33 cellular contexts compared by ENCODE assay signal in genomic region chr16:17215306-17215705, GRCh38.
"Had no signal": no experiment of that assay in that cellular context is flagged by ENCODE, and none has a peak within 500 bp of the region (broad histone marks: within the 10 kb centered on the region; RNA-seq: fewer than 3 reads in every experiment).

No MANE protein-coding gene starts in this region.

- H3K9me3 ChIP-seq: adrenal gland, breast epithelium had no signal

- ATAC-seq: activated CD8-positive, alpha-beta T cell treated with anti-CD3 and anti-CD28 coated beads for 36 hours; activated naive CD4-positive, alpha-beta T cell treated with anti-CD3 and anti-CD28 coated beads, Interleukin-2, amount 50 U/mL, for 72 hours; activated T-cell treated with anti-CD3 and anti-CD28 coated beads, Interleukin-2, amount 50 U/mL, for 4 hours; activated T-cell treated with anti-CD3 and anti-CD28 coated beads, Interleukin-2, amount 50 U/mL, for 72 hours; activated T-helper 17 cell treated with anti-CD3 and anti-CD28 coated beads, Interleukin-2, amount 50 U/mL, for 72 hours; body of pancreas; T-cell had no signal

- H3K36me3 ChIP-seq: adrenal gland, brain microvascular endothelial cell, breast epithelium had no signal

- H3K27ac ChIP-seq: adrenal gland, body of pancreas, brain microvascular endothelial cell, breast epithelium, VCaP had no signal

- H3K4me3 ChIP-seq: adrenal gland, body of pancreas, breast epithelium had no signal

- H3K27me3 ChIP-seq: adrenal gland, body of pancreas, brain microvascular endothelial cell, breast epithelium had no signal

- DNase-seq: activated B cell treated with CpG ODN at 0.5 μM for 24 hours; activated CD4-positive, alpha-beta memory T cell treated with anti-CD3 and anti-CD28 coated beads for 36 hours; activated CD4-positive, alpha-beta T cell treated with anti-CD3 and anti-CD28 coated beads for 4 hours; activated CD4-positive, alpha-beta T cell treated with anti-CD3 and anti-CD28 coated beads, Interleukin-2, amount 10 ng/mL, durations not matched to agents 24 days and 14 days; activated CD4-positive, alpha-beta T cell treated with anti-CD3 and anti-CD28 coated beads, Interleukin-2, amount 50 U/mL, for 1 hour; activated CD4-positive, alpha-beta T cell treated with anti-CD3 and anti-CD28 coated beads, Interleukin-2, amount 50 U/mL, for 4 hours; activated CD4-positive, CD25-positive, alpha-beta regulatory T cell treated with anti-CD3 and anti-CD28 coated beads, Interleukin-2, amount 50 U/mL, for 72 hours; activated CD8-positive, alpha-beta memory T cell treated with anti-CD3 and anti-CD28 coated beads, Interleukin-2, amount 50 U/mL, for 4 hours; activated CD8-positive, alpha-beta T cell treated with anti-CD3 and anti-CD28 coated beads for 36 hours; activated effector memory CD4-positive, alpha-beta T cell treated with anti-CD3 and anti-CD28 coated beads, Interleukin-2, amount 50 U/mL, for 16 hours; activated gamma-delta T cell treated with Interleukin-2 at 50 U/mL for 16 hours; activated naive CD4-positive, alpha-beta T cell; activated naive CD4-positive, alpha-beta T cell treated with anti-CD3 and anti-CD28 coated beads for 36 hours; activated naive CD4-positive, alpha-beta T cell treated with anti-CD3 and anti-CD28 coated beads, Interleukin-2, amount 50 U/mL, for 16 hours; activated naive CD8-positive, alpha-beta T cell treated with anti-CD3 and anti-CD28 coated beads for 36 hours; activated T-cell treated with anti-CD3 and anti-CD28 coated beads for 4 hours; activated T-cell treated with anti-CD3 and anti-CD28 coated beads, Interleukin-2, amount 50 U/mL, for 1 hour; activated T-cell treated with anti-CD3 and anti-CD28 coated beads, Interleukin-2, amount 50 U/mL, for 4 hours; activated T-cell treated with anti-CD3 and anti-CD28 coated beads, Interleukin-2, amount 50 U/mL, for 72 hours; adrenal gland; amniotic stem cell; aorta; body of pancreas; brain microvascular endothelial cell; caudate nucleus; cerebellar nuclear complex; T-cell; T-helper 2 cell; T-helper 9 cell had no signal

- H3K4me1 ChIP-seq: adrenal gland, body of pancreas, breast epithelium had no signal
